ENCODE assay signal across 14 cellular contexts in genomic region chr7:98867271-98867701, GRCh38. TPM values are rescaled to one million over a fixed set of nuclear protein-coding genes. Genes with fewer than 3 reads are reported as not detected.
DNase-seq lines count a peak whose midpoint lies in the region; ATAC-seq and TF ChIP-seq lines count a peak whose summit lies in the region.
"Had no signal": no experiment of that assay in that cellular context is flagged by ENCODE, and none has a peak within 500 bp of the region (broad histone marks: within the 10 kb centered on the region; RNA-seq: fewer than 3 reads in every experiment).

No MANE protein-coding gene starts in this region.

- TF ChIP-seq CTCF in left ventricle myocardium inferior (IDR thresholded peaks at IDR 0.05; ENCODE audit: borderline replicate concordance) (no peak), gastroesophageal sphincter (IDR thresholded peaks at IDR 0.05) (no peak)

- peaks cover 60% of the 10 kb centered on the region for H3K27me3 ChIP-seq in left ventricle myocardium inferior (ENCODE audit: low read depth)
- peaks cover 73% of the 10 kb centered on the region for H3K27me3 ChIP-seq in gastroesophageal sphincter

- peaks cover 17% of the 10 kb centered on the region for H3K4me1 ChIP-seq in left ventricle myocardium inferior
- H3K4me1 ChIP-seq in gastroesophageal sphincter, result peaks cover 0 to 25% (median 4%) of the 10 kb centered on the region in 3 donors

- TF ChIP-seq POLR2A in gastroesophageal sphincter (IDR thresholded peaks at IDR 0.05), result no peak

- no peak for TF ChIP-seq EP300 in gastroesophageal sphincter (IDR thresholded peaks at IDR 0.05)

- no peaks in the 10 kb centered on the region for H3K9me3 ChIP-seq in left ventricle myocardium inferior (replicated peaks)
- H3K9me3 ChIP-seq in gastroesophageal sphincter, result no peaks in the 10 kb centered on the region

- H3K27ac ChIP-seq in left ventricle myocardium inferior (replicated peaks) (no peak overlapping the region), gastroesophageal sphincter (no peak overlapping the region)
- H3K27ac ChIP-seq: SK-N-MC had no signal

- 0 to 57% methylated on average over 1 of the region's 7 CpGs for WGBS in gastroesophageal sphincter (ENCODE audit: low coverage in 1 of 2), 2 donors

- intact Hi-C loops in Right ventricle myocardium superior (cut with DNase I), result no loop called here
- intact Hi-C loops in left ventricle myocardium inferior (cut with micrococcal nuclease), result no loop called here

- ATAC-seq in Right ventricle myocardium superior (ENCODE audit: poor library complexity), result peak; percentile 49
- peak; percentile 41 for ATAC-seq in SK-N-SH treated with all-trans-retinoic acid at 6 μM for 48 hours
- no peak for ATAC-seq in gastroesophageal sphincter
- no peak for ATAC-seq in GM21360 (IDR thresholded peaks at IDR 0.05; ENCODE audit: unreplicated experiment)

- H3K4me3 ChIP-seq in left ventricle myocardium inferior (no peak overlapping the region), gastroesophageal sphincter (no peak overlapping the region)
- H3K4me3 ChIP-seq: SK-N-MC had no signal

- H3K36me3 ChIP-seq in left ventricle myocardium inferior (no peaks in the 10 kb centered on the region), gastroesophageal sphincter (no peaks in the 10 kb centered on the region)

- DNase-seq in Right ventricle myocardium superior (no peak), left ventricle myocardium inferior (no peak), hypothalamus (lab: John Stamatoyannopoulos, UW) (peak in 29 of 51 donors; percentile 5 to 68 (median 29)), iPS-NIHi7 (ENCODE audit: extremely low spot score) (no peak)
- no peak for DNase-seq in activated effector memory CD4-positive, alpha-beta T cell treated with Interleukin-2 at 50 U/mL for 16 hours
- DNase-seq: activated CD4-positive, alpha-beta memory T cell treated with anti-CD3 and anti-CD28 coated beads for 36 hours; activated naive CD4-positive, alpha-beta T cell treated with anti-CD3 and anti-CD28 coated beads, Interleukin-2, amount 10 ng/mL, durations not matched to agents 7 days and 5 days; GF-D8; NCI-H510A had no signal

TF ChIP-seq in SK-N-SH treated with all-trans-retinoic acid at 6 μM for 48 hours, 23 proteins besides CTCF, POLR2A, EP300 and RAD21:
- no peak for TF ChIP-seq GLIS3 (CRISPR knock-in tag; IDR thresholded peaks at IDR 0.05)
- TF ChIP-seq, protein P1, sequence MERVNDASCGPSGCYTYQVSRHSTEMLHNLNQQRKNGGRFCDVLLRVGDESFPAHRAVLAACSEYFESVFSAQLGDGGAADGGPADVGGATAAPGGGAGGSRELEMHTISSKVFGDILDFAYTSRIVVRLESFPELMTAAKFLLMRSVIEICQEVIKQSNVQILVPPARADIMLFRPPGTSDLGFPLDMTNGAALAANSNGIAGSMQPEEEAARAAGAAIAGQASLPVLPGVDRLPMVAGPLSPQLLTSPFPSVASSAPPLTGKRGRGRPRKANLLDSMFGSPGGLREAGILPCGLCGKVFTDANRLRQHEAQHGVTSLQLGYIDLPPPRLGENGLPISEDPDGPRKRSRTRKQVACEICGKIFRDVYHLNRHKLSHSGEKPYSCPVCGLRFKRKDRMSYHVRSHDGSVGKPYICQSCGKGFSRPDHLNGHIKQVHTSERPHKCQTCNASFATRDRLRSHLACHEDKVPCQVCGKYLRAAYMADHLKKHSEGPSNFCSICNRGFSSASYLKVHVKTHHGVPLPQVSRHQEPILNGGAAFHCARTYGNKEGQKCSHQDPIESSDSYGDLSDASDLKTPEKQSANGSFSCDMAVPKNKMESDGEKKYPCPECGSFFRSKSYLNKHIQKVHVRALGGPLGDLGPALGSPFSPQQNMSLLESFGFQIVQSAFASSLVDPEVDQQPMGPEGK (CRISPR knock-in tag; IDR thresholded peaks at IDR 0.05; ENCODE audit: borderline replicate concordance), result no peak
- no peak for TF ChIP-seq CSRNP3 (CRISPR knock-in tag; IDR thresholded peaks at IDR 0.05)
- TF ChIP-seq RARB (CRISPR knock-in tag; IDR thresholded peaks at IDR 0.05), result no peak

RNA-seq across cellular contexts. Expression of gene TMEM130, which starts 2.5 kb away (rescaled TPM):
- total RNA-seq in Right ventricle myocardium superior, result not detected
- total RNA-seq in left ventricle myocardium inferior, result not detected
- 1 to 10 TPM in 2 of 4 donors, under 1 TPM in 2; 0.15 to 4.8 (median 1.2) TPM for total RNA-seq in gastroesophageal sphincter
- total RNA-seq: activated CD4-positive, alpha-beta memory T cell treated with anti-CD3 and anti-CD28 coated beads for 36 hours; pulmonary artery endothelial cell had no signal

RNA-seq across cellular contexts. Expression of gene TRRAP, which starts 11.0 kb away (rescaled TPM):
- total RNA-seq in Right ventricle myocardium superior, result 13.7 TPM
- total RNA-seq in left ventricle myocardium inferior, result 15.5 TPM
- total RNA-seq in gastroesophageal sphincter, result 10 to 100 TPM; 19.1 to 34.8 (median 28.4) TPM

Comparison
In these comparisons a context has a peak if more than half of its experiments do, and no peak if none do; other contexts are left out.
1. ATAC-seq: peak in Right ventricle myocardium superior (single experiment) and SK-N-SH treated with all-trans-retinoic acid at 6 μM for 48 hours (single experiment); none in gastroesophageal sphincter (single experiment) and GM21360 (single experiment).
2. DNase-seq: peak in hypothalamus (29 of 51); none in Right ventricle myocardium superior (single experiment), left ventricle myocardium inferior (single experiment), iPS-NIHi7 (single experiment) and activated effector memory CD4-positive, alpha-beta T cell treated with Interleukin-2 at 50 U/mL for 16 hours (single experiment).